ENCODE assay signal across 16 cellular contexts in the genomic region with DNA sequence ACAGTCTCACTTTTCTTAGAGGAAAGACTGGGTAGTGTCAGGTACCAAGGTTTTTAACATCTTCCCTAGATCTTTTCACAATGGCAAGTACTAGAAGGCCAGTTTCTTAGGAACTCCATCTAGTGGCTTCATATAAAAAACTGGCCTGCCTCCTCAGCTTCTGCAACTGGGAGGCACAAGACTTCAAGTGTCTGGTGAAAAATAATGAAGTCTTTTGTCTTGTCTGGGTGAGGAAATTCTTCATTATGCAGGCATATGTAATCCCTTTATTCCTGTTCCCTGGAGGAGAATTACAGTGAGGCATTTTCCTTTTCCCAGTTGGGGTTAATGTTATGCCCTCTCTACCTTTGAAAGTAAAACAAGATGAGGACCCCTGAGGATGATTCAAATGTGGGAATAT.
A peak's percentile ranks its signal among the peaks of the same experiment; 100 is the strongest.
DNase-seq lines count a peak whose midpoint lies in the region; ATAC-seq and TF ChIP-seq lines count a peak whose summit lies in the region.
"Had no signal": no experiment of that assay in that cellular context is flagged by ENCODE, and none has a peak within 500 bp of the region (broad histone marks: within the 10 kb centered on the region; RNA-seq: fewer than 3 reads in every experiment).

No MANE protein-coding gene starts in this region.

- H3K79me2 ChIP-seq in OCI-LY7 (ENCODE audit: insufficient read depth, low read depth, low read length) (no peaks in the 10 kb centered on the region), neural cell (replicated peaks; ENCODE audit: insufficient read depth, low read length) (no peaks in the 10 kb centered on the region)

- peak; percentile 21 for DNase-seq in G401 (ENCODE audit: low spot score)
- DNase-seq in OCI-LY7 (ENCODE audit: low spot score): no peak
- DNase-seq in epidermal melanocyte (ENCODE audit: insufficient read length, low spot score): peak; percentile 37
- DNase-seq in NCI-H526 (lab: John Stamatoyannopoulos, UW): no peak
- no peak for DNase-seq in Right ventricle myocardium inferior (ENCODE audit: missing footprints)
- no peak for DNase-seq in stimulated activated CD4-positive, alpha-beta T cell treated with anti-CD3 and anti-CD28 coated beads, Interleukin-4, amount 100 ng/mL, for 1 hour
- DNase-seq in activated CD4-positive, alpha-beta T cell treated with anti-CD3 and anti-CD28 coated beads, Interleukin-2, amount 50 U/mL, for 1 hour: no peak
- DNase-seq: activated CD4-positive, alpha-beta T cell treated with anti-CD3 and anti-CD28 coated beads, Interleukin-2, amount 50 U/mL, for 48 hours; activated naive CD8-positive, alpha-beta T cell treated with anti-CD3 and anti-CD28 coated beads, Interleukin-2, amount 10 ng/mL, durations not matched to agents 7 days and 5 days; NCI-H1105 treated with DMSO at 0.1 percent for 48 hours; spleen had no signal

- POLR2A ChIA-PET in OCI-LY7 (lab: Charles Lee): no interaction called here

- no peaks in the 10 kb centered on the region for H3K9me3 ChIP-seq in OCI-LY7 (ENCODE audit: low read length)
- no peaks in the 10 kb centered on the region for H3K9me3 ChIP-seq in neural cell (ENCODE audit: low read length)
- H3K9me3 ChIP-seq: spleen had no signal

- BruUV-seq in OCI-LY7 (replicated peaks; lab: Mats Ljungman, UMichigan): no TSS peak

- H3K4me2 ChIP-seq in OCI-LY7 (ENCODE audit: low read length): no peak overlapping the region
- H3K4me2 ChIP-seq in neural cell (ENCODE audit: low read length): no peak overlapping the region

- TF ChIP-seq RAD21 in neural cell (conservative IDR thresholded peaks at IDR 0.05): peak; percentile 63

- H3K4me1 ChIP-seq in OCI-LY7 (ENCODE audit: insufficient read depth, low read length, poor library complexity, severe bottlenecking): no peaks in the 10 kb centered on the region
- H3K4me1 ChIP-seq: spleen had no signal

- intact Hi-C loops in OCI-LY7 (cut with micrococcal nuclease; ENCODE audit: unreplicated experiment) (no loop called here), Right ventricle myocardium inferior (cut with DNase I) (no loop called here)

- H3K27ac ChIP-seq in OCI-LY7 (ENCODE audit: low read depth, low read length, poor library complexity, severe bottlenecking) (no peak overlapping the region), neural cell (ENCODE audit: low read length) (peak overlapping the region; percentile 52)
- H3K27ac ChIP-seq: epithelial cell of prostate, RWPE1, spleen had no signal

- H4K20me1 ChIP-seq in OCI-LY7 (ENCODE audit: insufficient read depth, low read length): no peaks in the 10 kb centered on the region
- no peaks in the 10 kb centered on the region for H4K20me1 ChIP-seq in neural cell (ENCODE audit: insufficient read depth)

- in situ Hi-C loops in G401 (cut with HindIII; ENCODE audit: low sequenced_read_pairs): no loop called here

- CTCF ChIA-PET in OCI-LY7 (lab: Charles Lee; ENCODE audit: unreplicated experiment): no interaction called here

- peaks cover 7% of the 10 kb centered on the region for H3F3A ChIP-seq in neural cell (ENCODE audit: insufficient read depth, low read length, poor library complexity, severe bottlenecking)

- H3K9me2 ChIP-seq in OCI-LY7 (ENCODE audit: insufficient read depth, low read length) (no peaks in the 10 kb centered on the region), neural cell (ENCODE audit: insufficient read depth, low read length) (no peaks in the 10 kb centered on the region)

- H2AFZ ChIP-seq in OCI-LY7 (ENCODE audit: low read length): no peak overlapping the region
- H2AFZ ChIP-seq in neural cell (ENCODE audit: low read depth, low read length): peak overlapping the region; percentile 19

- 0 out of 2 replicates have a peak, but pooled peaks have one; percentile 16 for TF ChIP-seq CTCF in OCI-LY7 (conservative IDR thresholded peaks at IDR 0.05; ENCODE audit: low read length)
- peak; percentile 72 for TF ChIP-seq CTCF in neural cell (IDR thresholded peaks at IDR 0.05; ENCODE audit: poor library complexity, severe bottlenecking)

- peak overlapping the region; percentile 10 for H3K9ac ChIP-seq in neural cell (ENCODE audit: low read length)

- H3K4me3 ChIP-seq in OCI-LY7 (ENCODE audit: low read depth, low read length, poor library complexity, severe bottlenecking) (no peak overlapping the region), neural cell (ENCODE audit: low read length) (no peak overlapping the region)
- H3K4me3 ChIP-seq: lung, spleen had no signal

- no peak for ATAC-seq in Right ventricle myocardium inferior
- ATAC-seq: stimulated activated memory B cell treated with anti-CD40 and anti-IgM and Interleukin-4, amounts not matched to agents 10 μg/mL and 1 μg/mL and 100 μg/mL, for 72 hours had no signal

- TF ChIP-seq EP300 in neural cell (conservative IDR thresholded peaks at IDR 0.05; ENCODE audit: poor library complexity, severe bottlenecking): no peak

- H3K27me3 ChIP-seq in neural cell (ENCODE audit: insufficient read depth, low read depth, low read length): no peaks in the 10 kb centered on the region
- H3K27me3 ChIP-seq: spleen had no signal

- no peaks in the 10 kb centered on the region for H3K36me3 ChIP-seq in OCI-LY7 (ENCODE audit: insufficient read depth, low read length)
- H3K36me3 ChIP-seq in neural cell (ENCODE audit: insufficient read depth, low read length): no peaks in the 10 kb centered on the region
- H3K36me3 ChIP-seq: spleen had no signal

TF ChIP-seq in neural cell, 6 proteins besides CTCF, POLR2A, EP300 and RAD21:
- TF ChIP-seq, protein P1, sequence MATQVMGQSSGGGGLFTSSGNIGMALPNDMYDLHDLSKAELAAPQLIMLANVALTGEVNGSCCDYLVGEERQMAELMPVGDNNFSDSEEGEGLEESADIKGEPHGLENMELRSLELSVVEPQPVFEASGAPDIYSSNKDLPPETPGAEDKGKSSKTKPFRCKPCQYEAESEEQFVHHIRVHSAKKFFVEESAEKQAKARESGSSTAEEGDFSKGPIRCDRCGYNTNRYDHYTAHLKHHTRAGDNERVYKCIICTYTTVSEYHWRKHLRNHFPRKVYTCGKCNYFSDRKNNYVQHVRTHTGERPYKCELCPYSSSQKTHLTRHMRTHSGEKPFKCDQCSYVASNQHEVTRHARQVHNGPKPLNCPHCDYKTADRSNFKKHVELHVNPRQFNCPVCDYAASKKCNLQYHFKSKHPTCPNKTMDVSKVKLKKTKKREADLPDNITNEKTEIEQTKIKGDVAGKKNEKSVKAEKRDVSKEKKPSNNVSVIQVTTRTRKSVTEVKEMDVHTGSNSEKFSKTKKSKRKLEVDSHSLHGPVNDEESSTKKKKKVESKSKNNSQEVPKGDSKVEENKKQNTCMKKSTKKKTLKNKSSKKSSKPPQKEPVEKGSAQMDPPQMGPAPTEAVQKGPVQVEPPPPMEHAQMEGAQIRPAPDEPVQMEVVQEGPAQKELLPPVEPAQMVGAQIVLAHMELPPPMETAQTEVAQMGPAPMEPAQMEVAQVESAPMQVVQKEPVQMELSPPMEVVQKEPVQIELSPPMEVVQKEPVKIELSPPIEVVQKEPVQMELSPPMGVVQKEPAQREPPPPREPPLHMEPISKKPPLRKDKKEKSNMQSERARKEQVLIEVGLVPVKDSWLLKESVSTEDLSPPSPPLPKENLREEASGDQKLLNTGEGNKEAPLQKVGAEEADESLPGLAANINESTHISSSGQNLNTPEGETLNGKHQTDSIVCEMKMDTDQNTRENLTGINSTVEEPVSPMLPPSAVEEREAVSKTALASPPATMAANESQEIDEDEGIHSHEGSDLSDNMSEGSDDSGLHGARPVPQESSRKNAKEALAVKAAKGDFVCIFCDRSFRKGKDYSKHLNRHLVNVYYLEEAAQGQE (IDR thresholded peaks at IDR 0.05; ENCODE audit: borderline replicate concordance): peak; percentile 98
- TF ChIP-seq SMC3 (conservative IDR thresholded peaks at IDR 0.05; ENCODE audit: poor library complexity) (peak; percentile 69), TAF1 (IDR thresholded peaks at IDR 0.05; ENCODE audit: low read depth) (no peak), EZH2 (IDR thresholded peaks at IDR 0.05; ENCODE audit: borderline replicate concordance, insufficient read depth, low read length, poor library complexity, severe bottlenecking) (no peak), MXI1 (conservative IDR thresholded peaks at IDR 0.05; ENCODE audit: poor library complexity, severe bottlenecking) (no peak), POLR2AphosphoS5 (IDR thresholded peaks at IDR 0.05) (no peak)
TF ChIP-seq in neural cell: peak in this region for 2.

Comparison
In these comparisons a context has a peak if more than half of its experiments do, and no peak if none do; other contexts are left out.
1. DNase-seq: peak in G401 (single experiment) and epidermal melanocyte (single experiment); none in OCI-LY7 (single experiment), NCI-H526 (0 of 2), Right ventricle myocardium inferior (single experiment), stimulated activated CD4-positive, alpha-beta T cell treated with anti-CD3 and anti-CD28 coated beads, Interleukin-4, amount 100 ng/mL, for 1 hour (single experiment) and activated CD4-positive, alpha-beta T cell treated with anti-CD3 and anti-CD28 coated beads, Interleukin-2, amount 50 U/mL, for 1 hour (single experiment).